ENCODE assay signal across 10 cellular contexts in the genomic region with DNA sequence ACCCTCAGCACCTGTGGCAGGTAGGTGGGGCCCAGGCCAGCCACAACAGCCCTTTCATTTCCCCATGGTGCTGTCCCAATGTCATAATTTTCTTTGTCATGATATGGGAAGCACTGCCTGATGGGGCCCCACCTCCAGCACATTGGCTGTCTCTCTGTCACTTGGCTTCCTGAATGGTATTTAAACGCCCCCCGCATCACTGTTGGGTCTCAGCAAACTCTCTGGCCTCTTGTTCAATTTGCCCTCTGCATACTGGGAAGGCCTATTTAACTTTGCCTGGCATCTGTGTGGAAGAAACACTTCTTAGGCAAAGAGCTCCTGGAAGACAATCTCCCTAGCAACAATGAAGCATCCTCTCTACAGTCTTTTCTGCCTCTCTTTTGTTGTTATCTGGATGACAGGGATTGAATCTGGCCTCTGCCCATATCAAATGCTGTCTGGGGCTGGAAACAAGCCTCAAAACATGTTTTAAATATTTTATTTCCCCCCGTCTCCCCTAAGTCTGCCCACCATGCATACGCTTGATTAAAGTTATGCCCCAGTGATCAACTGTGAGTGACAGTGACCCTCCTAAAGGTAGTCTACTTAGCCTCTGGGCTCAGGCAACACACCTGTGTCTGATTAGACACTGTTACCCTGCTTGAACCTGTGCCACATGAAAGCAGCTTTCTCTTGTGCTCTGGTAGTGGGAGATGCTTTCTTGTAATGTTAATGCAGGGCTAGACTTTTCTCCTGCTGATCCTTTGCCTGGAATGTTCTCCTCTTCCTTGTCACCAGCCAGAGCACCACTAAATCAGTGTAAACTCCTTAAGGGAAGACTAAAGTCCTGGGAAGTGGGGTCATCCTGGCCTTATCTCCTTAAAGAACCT. TPM values are rescaled to one million over a fixed set of nuclear protein-coding genes. Genes with fewer than 3 reads are reported as not detected.
A peak's percentile ranks its signal among the peaks of the same experiment; 100 is the strongest.
DNase-seq lines count a peak whose midpoint lies in the region; ATAC-seq, FAIRE-seq and TF ChIP-seq lines count a peak whose summit lies in the region.
"Had no signal": no experiment of that assay in that cellular context is flagged by ENCODE, and none has a peak within 500 bp of the region (broad histone marks: within the 10 kb centered on the region; RNA-seq: fewer than 3 reads in every experiment).

No MANE protein-coding gene starts in this region.

- H3K9me3 Mint-ChIP-seq in activated CD4-positive, alpha-beta T cell treated with anti-CD3 and anti-CD28 coated beads for 36 hours (ENCODE audit: low read depth), result no peaks in the 10 kb centered on the region
- no peaks in the 10 kb centered on the region for H3K9me3 Mint-ChIP-seq in activated T-helper 1 cell treated with anti-CD3 and anti-CD28 coated beads, Interleukin-12 subunit alpha, Interleukin-12 subunit beta, Interleukin-2, Interleukin-4 antibody, amounts not matched to agents 30 ng/mL and 10 ng/mL and 1 ng/mL, durations not matched to agents 14 hours and 24 hours and 36 hours
- H3K9me3 Mint-ChIP-seq in stimulated activated effector memory CD8-positive, alpha-beta T cell treated with anti-CD3 and anti-CD28 coated beads, Interleukin-12 subunit alpha, Interleukin-12 subunit beta, amount 100 ng/mL, for 72 hours, result no peaks in the 10 kb centered on the region
- H3K9me3 Mint-ChIP-seq: T-helper 2 cell treated with Interferon-gamma antibody and Interleukin-4, amounts not matched to agents 5 μg/mL and 100 μg/mL, for 36 hours had no signal

- no peak overlapping the region for H3K4me3 Mint-ChIP-seq in activated CD4-positive, alpha-beta T cell treated with anti-CD3 and anti-CD28 coated beads for 36 hours
- H3K4me3 Mint-ChIP-seq in activated T-helper 1 cell treated with anti-CD3 and anti-CD28 coated beads, Interleukin-12 subunit alpha, Interleukin-12 subunit beta, Interleukin-2, Interleukin-4 antibody, amounts not matched to agents 30 ng/mL and 10 ng/mL and 1 ng/mL, durations not matched to agents 14 hours and 24 hours and 36 hours, result no peak overlapping the region
- H3K4me3 Mint-ChIP-seq in stimulated activated effector memory CD8-positive, alpha-beta T cell treated with anti-CD3 and anti-CD28 coated beads, Interleukin-12 subunit alpha, Interleukin-12 subunit beta, amount 100 ng/mL, for 72 hours, result peak overlapping the region; percentile 62

- peaks cover 61% of the 10 kb centered on the region for H3K4me1 Mint-ChIP-seq in activated CD4-positive, alpha-beta T cell treated with anti-CD3 and anti-CD28 coated beads for 36 hours
- peaks cover 32% of the 10 kb centered on the region for H3K4me1 Mint-ChIP-seq in activated T-helper 1 cell treated with anti-CD3 and anti-CD28 coated beads, Interleukin-12 subunit alpha, Interleukin-12 subunit beta, Interleukin-2, Interleukin-4 antibody, amounts not matched to agents 30 ng/mL and 10 ng/mL and 1 ng/mL, durations not matched to agents 14 hours and 24 hours and 36 hours (ENCODE audit: low read depth)
- peaks cover 79% of the 10 kb centered on the region for H3K4me1 Mint-ChIP-seq in stimulated activated effector memory CD8-positive, alpha-beta T cell treated with anti-CD3 and anti-CD28 coated beads, Interleukin-12 subunit alpha, Interleukin-12 subunit beta, amount 100 ng/mL, for 72 hours

- no peak for FAIRE-seq in D721Med (lab: Jason Lieb, UNC)

- H3K27me3 Mint-ChIP-seq in activated CD4-positive, alpha-beta T cell treated with anti-CD3 and anti-CD28 coated beads for 36 hours, result no peaks in the 10 kb centered on the region
- peaks cover 18% of the 10 kb centered on the region for H3K27me3 Mint-ChIP-seq in activated T-helper 1 cell treated with anti-CD3 and anti-CD28 coated beads, Interleukin-12 subunit alpha, Interleukin-12 subunit beta, Interleukin-2, Interleukin-4 antibody, amounts not matched to agents 30 ng/mL and 10 ng/mL and 1 ng/mL, durations not matched to agents 14 hours and 24 hours and 36 hours (ENCODE audit: insufficient read depth)

- peaks cover 5% of the 10 kb centered on the region for H3K36me3 Mint-ChIP-seq in activated CD4-positive, alpha-beta T cell treated with anti-CD3 and anti-CD28 coated beads for 36 hours (ENCODE audit: low read depth)
- peaks cover 3% of the 10 kb centered on the region for H3K36me3 Mint-ChIP-seq in activated T-helper 1 cell treated with anti-CD3 and anti-CD28 coated beads, Interleukin-12 subunit alpha, Interleukin-12 subunit beta, Interleukin-2, Interleukin-4 antibody, amounts not matched to agents 30 ng/mL and 10 ng/mL and 1 ng/mL, durations not matched to agents 14 hours and 24 hours and 36 hours (ENCODE audit: low read depth)
- peaks cover 31% of the 10 kb centered on the region for H3K36me3 Mint-ChIP-seq in stimulated activated effector memory CD8-positive, alpha-beta T cell treated with anti-CD3 and anti-CD28 coated beads, Interleukin-12 subunit alpha, Interleukin-12 subunit beta, amount 100 ng/mL, for 72 hours

- POLR2A ChIA-PET in activated CD4-positive, alpha-beta T cell treated with anti-CD3 and anti-CD28 coated beads for 36 hours (lab: Charles Lee), result no interaction called here

- ATAC-seq in activated CD4-positive, alpha-beta T cell treated with anti-CD3 and anti-CD28 coated beads for 36 hours, result peak; percentile 5
- peak; percentile 32 for ATAC-seq in HG02840 (IDR thresholded peaks at IDR 0.05; ENCODE audit: low FRiP score, unreplicated experiment)
- peak; percentile 0 for ATAC-seq in stimulated activated effector memory CD8-positive, alpha-beta T cell treated with anti-CD3 and anti-CD28 coated beads, Interleukin-12 subunit alpha, Interleukin-12 subunit beta, amount 100 ng/mL, for 72 hours

- no peak for TF ChIP-seq CTCF in D721Med (IDR thresholded peaks at IDR 0.05; ENCODE audit: insufficient read depth, missing control alignments)

- H3K27ac Mint-ChIP-seq in activated CD4-positive, alpha-beta T cell treated with anti-CD3 and anti-CD28 coated beads for 36 hours, result peak overlapping the region; percentile 83
- H3K27ac Mint-ChIP-seq in activated T-helper 1 cell treated with anti-CD3 and anti-CD28 coated beads, Interleukin-12 subunit alpha, Interleukin-12 subunit beta, Interleukin-2, Interleukin-4 antibody, amounts not matched to agents 30 ng/mL and 10 ng/mL and 1 ng/mL, durations not matched to agents 14 hours and 24 hours and 36 hours, result peak overlapping the region; percentile 31
- H3K27ac Mint-ChIP-seq in stimulated activated effector memory CD8-positive, alpha-beta T cell treated with anti-CD3 and anti-CD28 coated beads, Interleukin-12 subunit alpha, Interleukin-12 subunit beta, amount 100 ng/mL, for 72 hours, result peak overlapping the region; percentile 93

- CTCF ChIA-PET in activated CD4-positive, alpha-beta T cell treated with anti-CD3 and anti-CD28 coated beads for 36 hours (lab: Charles Lee), result interaction anchor here (1.0 to 1.3 kb wide), 2 partner anchors 12 to 222 kb away, joined by 3 to 4 read pairs; no protein-coding TSS in a partner anchor

- intact Hi-C loops in activated CD4-positive, alpha-beta T cell treated with anti-CD3 and anti-CD28 coated beads for 36 hours (cut with DNase I, micrococcal nuclease), result loop anchor here (2.0 to 5.0 kb wide), 4 partner anchors 34 to 259 kb away; a partner anchor contains a TSS
- intact Hi-C loops in activated T-helper 1 cell treated with anti-CD3 and anti-CD28 coated beads, Interleukin-12 subunit alpha, Interleukin-12 subunit beta, Interleukin-2, Interleukin-4 antibody, amounts not matched to agents 30 ng/mL and 10 ng/mL and 1 ng/mL, durations not matched to agents 14 hours and 24 hours and 36 hours (cut with micrococcal nuclease), result loop anchor here (5.0 kb wide), 2 partner anchors 196 to 1016 kb away; no protein-coding TSS in a partner anchor

- DNase-seq in activated CD4-positive, alpha-beta T cell treated with anti-CD3 and anti-CD28 coated beads for 36 hours, result peak; percentile 55
- no peak for DNase-seq in activated CD4-positive, alpha-beta T cell treated with anti-CD3 and anti-CD28 coated beads for 48 hours
- DNase-seq in activated T-helper 1 cell treated with anti-CD3 and anti-CD28 coated beads, Interleukin-12 subunit alpha, Interleukin-12 subunit beta, Interleukin-2, Interleukin-4 antibody, amounts not matched to agents 30 ng/mL and 10 ng/mL and 1 ng/mL, durations not matched to agents 14 hours and 24 hours and 36 hours (ENCODE audit: low spot score), result no peak
- no peak for DNase-seq in stimulated activated effector memory CD8-positive, alpha-beta T cell treated with anti-CD3 and anti-CD28 coated beads, Interleukin-12 subunit alpha, Interleukin-12 subunit beta, amount 100 ng/mL, for 72 hours (ENCODE audit: low spot score in 2 of 2)
- DNase-seq in NCI-H1105 (lab: John Stamatoyannopoulos, UW) (no peak), D721Med (ENCODE audit: insufficient read length, low spot score) (no peak), DMS 273 (lab: John Stamatoyannopoulos, UW; ENCODE audit: unreplicated experiment) (no peak)
- DNase-seq: NCI-H2107 had no signal

RNA-seq across cellular contexts. Expression of a gene that starts 35.0 kb away (rescaled TPM):
- 10 to 100 TPM; 16.4 to 25.2 TPM for total RNA-seq in activated CD4-positive, alpha-beta T cell treated with anti-CD3 and anti-CD28 coated beads for 36 hours
- total RNA-seq in activated T-helper 1 cell treated with anti-CD3 and anti-CD28 coated beads, Interleukin-12 subunit alpha, Interleukin-12 subunit beta, Interleukin-2, Interleukin-4 antibody, amounts not matched to agents 30 ng/mL and 10 ng/mL and 1 ng/mL, durations not matched to agents 14 hours and 24 hours and 36 hours, result 10.1 and 10.7 TPM in 2 replicates

Comparison
In these comparisons a context has a peak if more than half of its experiments do, and no peak if none do; other contexts are left out.
1. H3K27ac Mint-ChIP-seq: peak in every context shown above with its lines; median percentile 93 in stimulated activated effector memory CD8-positive, alpha-beta T cell treated with anti-CD3 and anti-CD28 coated beads, Interleukin-12 subunit alpha, Interleukin-12 subunit beta, amount 100 ng/mL, for 72 hours; 83 in activated CD4-positive, alpha-beta T cell treated with anti-CD3 and anti-CD28 coated beads for 36 hours; 31 in activated T-helper 1 cell treated with anti-CD3 and anti-CD28 coated beads, Interleukin-12 subunit alpha, Interleukin-12 subunit beta, Interleukin-2, Interleukin-4 antibody, amounts not matched to agents 30 ng/mL and 10 ng/mL and 1 ng/mL, durations not matched to agents 14 hours and 24 hours and 36 hours.